In the genomic region with DNA sequence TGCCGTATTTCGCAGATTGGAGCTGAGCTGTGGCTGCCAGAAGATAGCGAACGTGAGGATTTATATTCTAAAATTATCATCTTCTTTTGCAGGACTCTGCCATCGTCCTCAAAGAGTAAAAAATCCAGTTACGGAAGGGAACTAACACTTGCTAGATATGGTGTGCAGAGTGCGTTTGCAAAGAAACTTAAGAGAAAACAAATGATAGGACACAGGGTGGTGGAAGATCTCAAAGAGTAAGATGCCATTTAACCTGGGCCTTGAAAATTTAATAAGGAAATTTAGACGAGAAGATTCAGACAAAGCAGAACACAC, we compare ENCODE assay signal across 9 cellular contexts. TPM values are rescaled to one million over a fixed set of nuclear protein-coding genes. Genes with fewer than 3 reads are reported as not detected.
A peak's percentile ranks its signal among the peaks of the same experiment; 100 is the strongest.
DNase-seq lines count a peak whose midpoint lies in the region; ATAC-seq, FAIRE-seq and TF ChIP-seq lines count a peak whose summit lies in the region.
"Had no signal": no experiment of that assay in that cellular context is flagged by ENCODE, and none has a peak within 500 bp of the region (broad histone marks: within the 10 kb centered on the region; RNA-seq: fewer than 3 reads in every experiment).

No MANE protein-coding gene starts in this region.

- POLR2A ChIA-PET in AG04449 (lab: Yijun Ruan, JAX), result no interaction called here

- H3K36me3 Mint-ChIP-seq in HFFc6 (ENCODE audit: low read depth) (peaks cover 7% of the 10 kb centered on the region; the same call in 1 of the 2 replicates), astrocyte (ENCODE audit: low read depth, unreplicated experiment) (no peaks in the 10 kb centered on the region)

- H3K79me2 ChIP-seq in astrocyte (ENCODE audit: insufficient read depth, low read length), result peaks cover 56% of the 10 kb centered on the region

- H3K4me1 ChIP-seq in astrocyte (ENCODE audit: insufficient read depth, low read length), result peaks cover 6% of the 10 kb centered on the region

- no peak for ATAC-seq in GM19452 (IDR thresholded peaks at IDR 0.05; ENCODE audit: unreplicated experiment)

- no peaks in the 10 kb centered on the region for H4K20me1 ChIP-seq in astrocyte (ENCODE audit: insufficient read depth, low read length)

- intact Hi-C loops in lower leg skin (cut with DNase I; ENCODE audit: low total_unique reads), result no loop called here

- 0 to 1% methylated on average over 8 of the region's 8 CpGs for WGBS in lower leg skin, 2 donors

- peak overlapping the region; percentile 87 for H3K4me3 ChIP-seq in AG04449 (ENCODE audit: low read depth, low read length)
- H3K4me3 ChIP-seq in astrocyte (ENCODE audit: insufficient read depth, low read depth, low read length), result peak overlapping the region; percentile 96
- peak overlapping the region; percentile 44 for H3K4me3 ChIP-seq in lower leg skin (ENCODE audit: low read depth, poor library complexity, severe bottlenecking)

- no peaks in the 10 kb centered on the region for H3K27me3 Mint-ChIP-seq in HFFc6 (ENCODE audit: insufficient read depth)
- no peaks in the 10 kb centered on the region for H3K27me3 Mint-ChIP-seq in astrocyte (ENCODE audit: low read depth, unreplicated experiment)
- H3K27me3 Mint-ChIP-seq: activated B cell treated with CpG ODN at 0.5 μM for 24 hours had no signal

- H3K4me1 Mint-ChIP-seq in HFFc6 (ENCODE audit: low read depth), result 0 out of 2 replicates have a peak, but pooled peaks cover 5% of the 10 kb centered on the region
- peaks cover 9% of the 10 kb centered on the region for H3K4me1 Mint-ChIP-seq in astrocyte (ENCODE audit: low read depth, unreplicated experiment)

- H3K4me2 ChIP-seq in astrocyte (ENCODE audit: low read length), result peak overlapping the region; percentile 96

- H2AFZ ChIP-seq in astrocyte (ENCODE audit: low read depth, low read length), result peak overlapping the region; percentile 91

- H3K36me3 ChIP-seq in astrocyte (ENCODE audit: insufficient read depth, low read length), result no peaks in the 10 kb centered on the region

- peak overlapping the region; percentile 95 for H3K9ac ChIP-seq in astrocyte (ENCODE audit: low read length)

- H3K9me3 Mint-ChIP-seq in HFFc6 (no peaks in the 10 kb centered on the region), astrocyte (ENCODE audit: unreplicated experiment) (no peaks in the 10 kb centered on the region)
- H3K9me3 Mint-ChIP-seq: activated B cell treated with CpG ODN at 0.5 μM for 24 hours had no signal

- no peak for DNase-seq in AG04449 (ENCODE audit: low read depth, low spot score)
- no peak for DNase-seq in HFFc6
- no peak for DNase-seq in astrocyte (ENCODE audit: low read depth)
- no peak for DNase-seq in lower leg skin (ENCODE audit: low spot score in 2 of 2)
- no peak for DNase-seq in NCI-H2171 treated with DMSO at 0.1 percent for 48 hours (lab: John Stamatoyannopoulos, UW)
- DNase-seq in DMS114 treated with DMSO at 0.1 percent for 48 hours (lab: John Stamatoyannopoulos, UW; ENCODE audit: unreplicated experiment), result no peak
- DNase-seq in ureter (ENCODE audit: low spot score), result no peak

- no peak for FAIRE-seq in astrocyte (lab: Jason Lieb, UNC)

- H3K9me3 ChIP-seq in astrocyte (ENCODE audit: insufficient read depth, low read depth, low read length), result no peaks in the 10 kb centered on the region

- no peak for TF ChIP-seq POLR2A in lower leg skin (IDR thresholded peaks at IDR 0.05)

- CTCF ChIA-PET in AG04449 (lab: Yijun Ruan, JAX), result interaction anchor here (0.6 to 2.1 kb wide), 11 partner anchors 8 to 354 kb away, joined by 3 to 16 read pairs (median 4); no protein-coding TSS in a partner anchor

- H3K27ac Mint-ChIP-seq in HFFc6 (no peak overlapping the region), astrocyte (ENCODE audit: unreplicated experiment) (no peak overlapping the region)
- H3K27ac Mint-ChIP-seq: activated B cell treated with CpG ODN at 0.5 μM for 24 hours had no signal

- H3K27me3 ChIP-seq in astrocyte (ENCODE audit: insufficient read depth, low read length), result no peaks in the 10 kb centered on the region

- H3K4me3 Mint-ChIP-seq in HFFc6 (no peak overlapping the region), astrocyte (ENCODE audit: unreplicated experiment) (no peak overlapping the region)
- H3K4me3 Mint-ChIP-seq: activated B cell treated with CpG ODN at 0.5 μM for 24 hours had no signal

- peak overlapping the region; percentile 99 for H3K27ac ChIP-seq in astrocyte (ENCODE audit: low read depth, low read length)

- TF ChIP-seq CTCF in AG04449 (IDR thresholded peaks at IDR 0.05; ENCODE audit: insufficient read depth, low read length, missing control alignments) (no peak), HFFc6 (IDR thresholded peaks at IDR 0.05) (peak; percentile 52), astrocyte (IDR thresholded peaks at IDR 0.05; ENCODE audit: insufficient read depth, low read depth, low read length) (no peak), lower leg skin (IDR thresholded peaks at IDR 0.05) (no peak)

RNA-seq across cellular contexts. Expression of a gene that starts 0.6 kb away (rescaled TPM):
- 10 to 100 TPM; 25.1 to 34.4 (median 30.6) TPM for total RNA-seq in HFFc6 (2021; fragmentation: NEBNext Ultra II Directional; extraction: Animal tissue kit (Norgen Biotek cat#: 25700))
- total RNA-seq in astrocyte, result 31.7 and 33.9 TPM in 2 replicates
- total RNA-seq in lower leg skin, result 10 to 100 TPM; 19.1 to 37.7 (median 28.2) TPM
- total RNA-seq in ureter, result 43.4 TPM

RNA-seq across cellular contexts. Expression of a gene that starts 0.8 kb away (rescaled TPM):
- total RNA-seq in HFFc6 (2021; fragmentation: NEBNext Ultra II Directional; extraction: Animal tissue kit (Norgen Biotek cat#: 25700)), result 1 to 10 TPM; 3.7 to 7.3 (median 6.6) TPM
- total RNA-seq in astrocyte (4.4 and 5.2 TPM in 2 replicates), lower leg skin (1 to 10 TPM; 1.6 to 3.9 (median 2.4) TPM), ureter (6.2 TPM)

Comparison
In these comparisons a context has a peak if more than half of its experiments do, and no peak if none do; other contexts are left out.
1. H3K4me3 ChIP-seq: peak in every context shown above with its lines; median percentile 96 in astrocyte; 87 in AG04449; 44 in lower leg skin.